In genomic region chr3:47950453-47950852, GRCh38 we compare ENCODE assay signal across 15 cellular contexts.
"Had no signal": no experiment of that assay in that cellular context is flagged by ENCODE, and none has a peak within 500 bp of the region (broad histone marks: within the 10 kb centered on the region; RNA-seq: fewer than 3 reads in every experiment).

No MANE protein-coding gene starts in this region.

- FAIRE-seq: frontal cortex, islet of Langerhans had no signal

- ATAC-seq: left colon, lower lobe of right lung, psoas muscle, sciatic nerve had no signal

- DNase-seq: activated CD4-positive, alpha-beta T cell treated with anti-CD3 and anti-CD28 coated beads for 1 hour; activated CD4-positive, alpha-beta T cell treated with anti-CD3 and anti-CD28 coated beads, Interleukin-2, amount 50 U/mL, for 4 hours; activated naive CD4-positive, alpha-beta T cell treated with anti-CD3 and anti-CD28 coated beads, Interleukin-2, amount 50 U/mL, for 16 hours; activated T-cell treated with anti-CD3 and anti-CD28 coated beads, Interleukin-2, amount 50 U/mL, for 24 hours; endodermal cell; left colon; lower lobe of right lung; psoas muscle; stimulated activated CD4-positive, alpha-beta T cell treated with anti-CD3 and anti-CD28 coated beads, Interleukin-1b, Interleukin-23, amount 100 ng/mL, for 48 hours; stomach; testis; upper lobe of left lung had no signal
